In the genomic region with DNA sequence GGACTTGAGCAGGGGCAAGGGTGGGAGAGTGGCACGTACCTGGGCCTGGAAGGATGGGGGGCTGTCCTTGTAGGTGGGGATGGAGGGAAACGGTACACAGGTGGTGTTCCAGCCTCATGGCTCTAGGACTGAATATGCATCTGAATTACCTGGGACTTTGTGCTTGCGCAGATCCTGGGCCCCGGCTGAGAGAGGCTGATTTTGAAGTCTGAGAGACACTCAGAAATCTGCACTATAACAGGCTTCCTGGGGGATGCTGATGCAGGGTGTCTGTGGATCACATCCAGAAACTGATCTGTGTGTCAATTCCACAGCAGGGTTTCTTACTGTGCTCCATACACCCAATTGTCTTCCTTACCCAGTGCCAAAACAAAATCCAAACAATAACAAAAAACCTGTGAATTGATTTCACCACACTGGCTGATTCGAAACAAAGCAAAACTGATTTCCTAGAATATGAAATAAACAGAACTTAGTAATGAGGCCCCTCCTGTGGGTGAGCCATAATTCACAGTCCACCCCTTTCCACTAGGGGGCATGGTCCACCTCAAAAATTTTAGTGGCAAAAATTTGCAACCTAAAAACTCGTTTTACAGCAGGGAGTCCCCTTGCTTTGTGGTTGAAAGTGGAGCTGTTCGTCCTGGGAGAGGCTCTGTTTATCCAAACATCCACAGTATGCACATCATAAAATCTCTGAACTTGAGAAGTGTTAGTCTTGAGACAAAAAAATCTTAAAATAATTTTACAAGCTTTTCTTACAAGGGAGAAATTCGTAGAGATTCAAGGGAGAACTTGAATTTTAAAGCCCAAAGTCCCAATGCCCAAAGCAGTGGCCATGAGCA, we compare ENCODE assay signal across 8 cellular contexts. TPM values are rescaled to one million over a fixed set of nuclear protein-coding genes. Genes with fewer than 3 reads are reported as not detected.
A peak's percentile ranks its signal among the peaks of the same experiment; 100 is the strongest.
DNase-seq lines count a peak whose midpoint lies in the region; ATAC-seq, FAIRE-seq and TF ChIP-seq lines count a peak whose summit lies in the region.

No MANE protein-coding gene starts in this region.

- H3K27ac ChIP-seq in PC-9 (no peak overlapping the region), pancreas (no peak overlapping the region)

- intact Hi-C loops in PC-9 (cut with micrococcal nuclease; ENCODE audit: unreplicated experiment), result loop anchor here (1.0 to 5.0 kb wide), 3 partner anchors 44 to 93 kb away; no protein-coding TSS in a partner anchor
- intact Hi-C loops in pancreas (cut with DNase I), result loop anchor here in 1 of 3 donors (10.0 kb wide), 1 partner anchor 92 kb away; no protein-coding TSS in a partner anchor

- H4K20me1 ChIP-seq in PC-9 (ENCODE audit: insufficient read depth), result no peaks in the 10 kb centered on the region

- no peaks in the 10 kb centered on the region for H3K36me3 ChIP-seq in PC-9 (ENCODE audit: low read depth)
- H3K36me3 ChIP-seq in pancreas, result no peaks in the 10 kb centered on the region

- peak; percentile 73 for FAIRE-seq in pancreas (lab: Jason Lieb, UNC)

- H3K9me2 ChIP-seq in PC-9 (ENCODE audit: insufficient read depth), result no peaks in the 10 kb centered on the region

- no TSS peak for BruUV-seq in PC-9 (replicated peaks; lab: Mats Ljungman, UMichigan)

- H3K9me3 ChIP-seq in PC-9 (ENCODE audit: insufficient read depth, low read depth) (no peaks in the 10 kb centered on the region), pancreas (no peaks in the 10 kb centered on the region)

- no peaks in the 10 kb centered on the region for H3K79me2 ChIP-seq in PC-9 (ENCODE audit: low read depth)

- H3K4me1 ChIP-seq in PC-9 (replicated peaks; ENCODE audit: insufficient read depth) (peaks cover 20% of the 10 kb centered on the region), pancreas (peaks cover 0 to 4% (median 0%) of the 10 kb centered on the region in 3 donors)

- CTCF ChIA-PET in PC-9 (lab: Charles Lee), result interaction anchor here (1.1 to 1.4 kb wide), 2 partner anchors 35 to 44 kb away, joined by 3 to 6 read pairs; no protein-coding TSS in a partner anchor

- H3F3A ChIP-seq in PC-9 (ENCODE audit: insufficient read depth, low read depth), result no peaks in the 10 kb centered on the region

- TF ChIP-seq CTCF in PC-9 (conservative IDR thresholded peaks at IDR 0.05) (peak; percentile 70), pancreas (IDR thresholded peaks at IDR 0.05) (peak; percentile 39 to 68 (median 57))

- no peak overlapping the region for H2AFZ ChIP-seq in PC-9

- H3K4me3 ChIP-seq in PC-9 (no peak overlapping the region), pancreas (no peak overlapping the region)

- no peak overlapping the region for H3K4me2 ChIP-seq in PC-9

- peak; percentile 66 for DNase-seq in activated gamma-delta T cell treated with Interleukin-2 at 50 U/mL for 16 hours
- no peak for DNase-seq in activated gamma-delta T cell (lab: John Stamatoyannopoulos, UW)
- DNase-seq in PC-9, result peak in 1 of 2 experiments; percentile 32
- DNase-seq in activated effector memory CD4-positive, alpha-beta T cell treated with Interleukin-2 at 50 U/mL for 16 hours, result peak; percentile 35
- DNase-seq in foreskin melanocyte, result peak; percentile 45
- DNase-seq in pancreas, result peak in 2 of 6 donors; percentile 16 to 53
- peak; percentile 53 for DNase-seq in ureter (ENCODE audit: low spot score)
- no peak for DNase-seq in NCI-H2171 (lab: John Stamatoyannopoulos, UW)

- H3K27me3 ChIP-seq in PC-9 (ENCODE audit: insufficient read depth, low read depth) (no peaks in the 10 kb centered on the region), pancreas (no peaks in the 10 kb centered on the region)

- peak; percentile 58 to 83 (median 75) for ATAC-seq in pancreas

- POLR2A ChIA-PET in PC-9 (lab: Charles Lee; ENCODE audit: unreplicated experiment), result no interaction called here

- 54 to 60% methylated on average over 8 of the region's 8 CpGs for WGBS in pancreas, 2 donors

RNA-seq across cellular contexts. Expression of gene PLEKHA1, which starts 32.0 kb away (rescaled TPM):
- total RNA-seq in PC-9 (2021) (33.8 and 39.9 TPM in 2 replicates), pancreas (10 to 100 TPM; 18.5 to 31.6 (median 21.1) TPM), ureter (41.9 TPM)
- 10 to 100 TPM in 1 of 2 donors, 1 to 10 TPM in 1; 8.8 to 17.4 TPM for polyA plus RNA-seq in pancreas

Comparison
In these comparisons a context has a peak if more than half of its experiments do, and no peak if none do; other contexts are left out.
1. DNase-seq: peak in activated gamma-delta T cell treated with Interleukin-2 at 50 U/mL for 16 hours (single experiment), activated effector memory CD4-positive, alpha-beta T cell treated with Interleukin-2 at 50 U/mL for 16 hours (single experiment), foreskin melanocyte (single experiment) and ureter (single experiment); none in activated gamma-delta T cell (single experiment) and NCI-H2171 (single experiment).